ENCODE assay signal across 1 cellular context in the genomic region with DNA sequence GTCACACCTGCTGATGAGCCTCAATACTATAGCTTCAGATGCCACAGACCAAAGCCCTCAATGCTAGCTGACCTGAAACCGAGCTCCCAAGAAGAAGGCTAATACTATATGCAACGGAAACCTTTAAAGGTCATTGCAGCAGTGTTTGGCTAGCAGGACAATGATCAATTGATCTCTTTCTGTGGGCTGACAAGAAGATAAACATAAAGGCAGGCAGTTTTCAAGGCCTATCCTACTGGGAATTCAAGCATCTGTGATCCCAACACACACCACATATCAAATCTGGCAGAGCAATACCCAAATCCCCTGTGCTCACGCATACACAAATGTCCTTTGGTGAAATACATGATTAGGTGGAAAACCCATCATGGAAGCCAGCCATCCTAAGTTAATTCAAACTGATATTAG.
A peak's percentile ranks its signal among the peaks of the same experiment; 100 is the strongest.
TF ChIP-seq lines count a peak whose summit lies in the region.

No MANE protein-coding gene starts in this region.

TF ChIP-seq in HepG2, 621 proteins besides CTCF, POLR2A, EP300 and RAD21 (continued from another document and continues in another):
- TF ChIP-seq ARID5B (CRISPR knock-in tag; IDR thresholded peaks at IDR 0.05) (peak; percentile 95), PPARG (CRISPR knock-in tag; conservative IDR thresholded peaks at IDR 0.05) (peak; percentile 68), NCOA2 (CRISPR knock-in tag; IDR thresholded peaks at IDR 0.05) (peak; percentile 88), ZNF33A (CRISPR knock-in tag; IDR thresholded peaks at IDR 0.05; ENCODE audit: borderline replicate concordance) (no peak), SP4 (CRISPR knock-in tag; IDR thresholded peaks at IDR 0.05) (no peak), SNAPC2 (CRISPR knock-in tag; IDR thresholded peaks at IDR 0.05) (no peak; the same call in 1 of the 2 replicates), ZNF569 (CRISPR knock-in tag; IDR thresholded peaks at IDR 0.05; ENCODE audit: borderline replicate concordance) (no peak), BATF2 (CRISPR knock-in tag; IDR thresholded peaks at IDR 0.05) (no peak), SMAD1 (CRISPR knock-in tag; IDR thresholded peaks at IDR 0.05; ENCODE audit: borderline replicate concordance, low read depth) (no peak), ZBTB10 (CRISPR knock-in tag; IDR thresholded peaks at IDR 0.05; ENCODE audit: borderline replicate concordance) (no peak), ZNF224 (CRISPR knock-in tag; IDR thresholded peaks at IDR 0.05) (no peak), ASH2L (IDR thresholded peaks at IDR 0.05; ENCODE audit: insufficient read length, low read depth, low read length) (peak; percentile 80), GRHL1 (CRISPR knock-in tag; conservative IDR thresholded peaks at IDR 0.05) (no peak), HMGXB3 (CRISPR knock-in tag; IDR thresholded peaks at IDR 0.05; ENCODE audit: borderline replicate concordance) (0 out of 2 replicates have a peak, but pooled peaks have one; percentile 26), ZNF614 (CRISPR knock-in tag; IDR thresholded peaks at IDR 0.05; ENCODE audit: borderline replicate concordance) (no peak), GPN1 (CRISPR knock-in tag; IDR thresholded peaks at IDR 0.05; ENCODE audit: borderline replicate concordance) (no peak), SRSF4 (IDR thresholded peaks at IDR 0.05; ENCODE audit: low read depth, low read length, poor library complexity, severe bottlenecking) (no peak), HHEX (CRISPR knock-in tag; IDR thresholded peaks at IDR 0.05) (no peak), SAFB2 (CRISPR knock-in tag; IDR thresholded peaks at IDR 0.05; ENCODE audit: borderline replicate concordance, low read depth) (no peak)
- TF ChIP-seq, protein P1, sequence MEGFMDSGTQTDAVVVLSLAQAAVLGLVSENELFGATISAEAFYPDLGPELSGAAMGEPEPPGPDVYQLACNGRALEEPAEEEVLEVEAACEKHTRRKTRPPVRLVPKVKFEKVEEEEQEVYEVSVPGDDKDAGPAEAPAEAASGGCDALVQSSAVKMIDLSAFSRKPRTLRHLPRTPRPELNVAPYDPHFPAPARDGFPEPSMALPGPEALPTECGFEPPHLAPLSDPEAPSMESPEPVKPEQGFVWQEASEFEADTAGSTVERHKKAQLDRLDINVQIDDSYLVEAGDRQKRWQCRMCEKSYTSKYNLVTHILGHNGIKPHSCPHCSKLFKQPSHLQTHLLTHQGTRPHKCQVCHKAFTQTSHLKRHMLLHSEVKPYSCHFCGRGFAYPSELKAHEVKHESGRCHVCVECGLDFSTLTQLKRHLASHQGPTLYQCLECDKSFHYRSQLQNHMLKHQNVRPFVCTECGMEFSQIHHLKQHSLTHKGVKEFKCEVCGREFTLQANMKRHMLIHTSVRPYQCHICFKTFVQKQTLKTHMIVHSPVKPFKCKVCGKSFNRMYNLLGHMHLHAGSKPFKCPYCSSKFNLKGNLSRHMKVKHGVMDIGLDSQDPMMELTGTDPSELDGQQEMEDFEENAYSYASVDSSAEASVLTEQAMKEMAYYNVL (CRISPR knock-in tag; IDR thresholded peaks at IDR 0.05; ENCODE audit: borderline replicate concordance), result 0 out of 2 replicates have a peak, but pooled peaks have one; percentile 22
- TF ChIP-seq, protein P2, sequence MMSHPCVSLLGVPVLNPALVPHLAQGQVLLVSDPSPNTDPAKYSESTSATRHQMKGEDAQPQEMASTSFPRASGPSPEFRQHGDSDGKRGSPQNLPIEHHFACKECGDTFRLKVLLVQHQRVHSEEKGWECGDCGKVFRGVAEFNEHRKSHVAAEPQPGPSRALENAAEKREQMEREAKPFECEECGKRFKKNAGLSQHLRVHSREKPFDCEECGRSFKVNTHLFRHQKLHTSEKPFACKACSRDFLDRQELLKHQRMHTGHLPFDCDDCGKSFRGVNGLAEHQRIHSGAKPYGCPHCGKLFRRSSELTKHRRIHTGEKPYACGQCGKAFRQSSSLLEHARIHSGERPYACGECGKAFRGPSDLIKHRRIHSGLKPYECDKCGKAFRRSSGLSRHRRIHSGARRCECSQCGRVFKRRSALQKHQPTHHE (CRISPR knock-in tag; IDR thresholded peaks at IDR 0.05; ENCODE audit: borderline replicate concordance), result no peak
- TF ChIP-seq, protein P3, sequence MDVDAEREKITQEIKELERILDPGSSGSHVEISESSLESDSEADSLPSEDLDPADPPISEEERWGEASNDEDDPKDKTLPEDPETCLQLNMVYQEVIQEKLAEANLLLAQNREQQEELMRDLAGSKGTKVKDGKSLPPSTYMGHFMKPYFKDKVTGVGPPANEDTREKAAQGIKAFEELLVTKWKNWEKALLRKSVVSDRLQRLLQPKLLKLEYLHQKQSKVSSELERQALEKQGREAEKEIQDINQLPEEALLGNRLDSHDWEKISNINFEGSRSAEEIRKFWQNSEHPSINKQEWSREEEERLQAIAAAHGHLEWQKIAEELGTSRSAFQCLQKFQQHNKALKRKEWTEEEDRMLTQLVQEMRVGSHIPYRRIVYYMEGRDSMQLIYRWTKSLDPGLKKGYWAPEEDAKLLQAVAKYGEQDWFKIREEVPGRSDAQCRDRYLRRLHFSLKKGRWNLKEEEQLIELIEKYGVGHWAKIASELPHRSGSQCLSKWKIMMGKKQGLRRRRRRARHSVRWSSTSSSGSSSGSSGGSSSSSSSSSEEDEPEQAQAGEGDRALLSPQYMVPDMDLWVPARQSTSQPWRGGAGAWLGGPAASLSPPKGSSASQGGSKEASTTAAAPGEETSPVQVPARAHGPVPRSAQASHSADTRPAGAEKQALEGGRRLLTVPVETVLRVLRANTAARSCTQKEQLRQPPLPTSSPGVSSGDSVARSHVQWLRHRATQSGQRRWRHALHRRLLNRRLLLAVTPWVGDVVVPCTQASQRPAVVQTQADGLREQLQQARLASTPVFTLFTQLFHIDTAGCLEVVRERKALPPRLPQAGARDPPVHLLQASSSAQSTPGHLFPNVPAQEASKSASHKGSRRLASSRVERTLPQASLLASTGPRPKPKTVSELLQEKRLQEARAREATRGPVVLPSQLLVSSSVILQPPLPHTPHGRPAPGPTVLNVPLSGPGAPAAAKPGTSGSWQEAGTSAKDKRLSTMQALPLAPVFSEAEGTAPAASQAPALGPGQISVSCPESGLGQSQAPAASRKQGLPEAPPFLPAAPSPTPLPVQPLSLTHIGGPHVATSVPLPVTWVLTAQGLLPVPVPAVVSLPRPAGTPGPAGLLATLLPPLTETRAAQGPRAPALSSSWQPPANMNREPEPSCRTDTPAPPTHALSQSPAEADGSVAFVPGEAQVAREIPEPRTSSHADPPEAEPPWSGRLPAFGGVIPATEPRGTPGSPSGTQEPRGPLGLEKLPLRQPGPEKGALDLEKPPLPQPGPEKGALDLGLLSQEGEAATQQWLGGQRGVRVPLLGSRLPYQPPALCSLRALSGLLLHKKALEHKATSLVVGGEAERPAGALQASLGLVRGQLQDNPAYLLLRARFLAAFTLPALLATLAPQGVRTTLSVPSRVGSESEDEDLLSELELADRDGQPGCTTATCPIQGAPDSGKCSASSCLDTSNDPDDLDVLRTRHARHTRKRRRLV (CRISPR knock-in tag; IDR thresholded peaks at IDR 0.05), result no peak
- TF ChIP-seq, protein P4, sequence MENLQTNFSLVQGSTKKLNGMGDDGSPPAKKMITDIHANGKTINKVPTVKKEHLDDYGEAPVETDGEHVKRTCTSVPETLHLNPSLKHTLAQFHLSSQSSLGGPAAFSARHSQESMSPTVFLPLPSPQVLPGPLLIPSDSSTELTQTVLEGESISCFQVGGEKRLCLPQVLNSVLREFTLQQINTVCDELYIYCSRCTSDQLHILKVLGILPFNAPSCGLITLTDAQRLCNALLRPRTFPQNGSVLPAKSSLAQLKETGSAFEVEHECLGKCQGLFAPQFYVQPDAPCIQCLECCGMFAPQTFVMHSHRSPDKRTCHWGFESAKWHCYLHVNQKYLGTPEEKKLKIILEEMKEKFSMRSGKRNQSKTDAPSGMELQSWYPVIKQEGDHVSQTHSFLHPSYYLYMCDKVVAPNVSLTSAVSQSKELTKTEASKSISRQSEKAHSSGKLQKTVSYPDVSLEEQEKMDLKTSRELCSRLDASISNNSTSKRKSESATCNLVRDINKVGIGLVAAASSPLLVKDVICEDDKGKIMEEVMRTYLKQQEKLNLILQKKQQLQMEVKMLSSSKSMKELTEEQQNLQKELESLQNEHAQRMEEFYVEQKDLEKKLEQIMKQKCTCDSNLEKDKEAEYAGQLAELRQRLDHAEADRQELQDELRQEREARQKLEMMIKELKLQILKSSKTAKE (CRISPR knock-in tag; IDR thresholded peaks at IDR 0.05; ENCODE audit: borderline replicate concordance), result no peak
